Comparison of ENCODE assay signal across 2 cellular contexts in genomic region chr20:54217762-54218161, GRCh38.
TF ChIP-seq lines count a peak whose summit lies in the region.

No MANE protein-coding gene starts in this region.

TF ChIP-seq in GM23338, 12 proteins besides CTCF, POLR2A, EP300 and RAD21:
- TF ChIP-seq CREB1 (CRISPR knock-in tag; IDR thresholded peaks at IDR 0.05; ENCODE audit: low read depth) (no peak), EZH2phosphoT487 (IDR thresholded peaks at IDR 0.05; ENCODE audit: unreplicated experiment) (no peak), ZNF462 (CRISPR knock-in tag; IDR thresholded peaks at IDR 0.05) (no peak), STAT1 (IDR thresholded peaks at IDR 0.05; ENCODE audit: unreplicated experiment) (no peak)

TF ChIP-seq in K562, 482 proteins besides CTCF, POLR2A, EP300 and RAD21:
- TF ChIP-seq ZNF717 (CRISPR knock-in tag; IDR thresholded peaks at IDR 0.05) (no peak), CBFA2T3 (IDR thresholded peaks at IDR 0.05) (peak; percentile 39)
- TF ChIP-seq, protein P1, sequence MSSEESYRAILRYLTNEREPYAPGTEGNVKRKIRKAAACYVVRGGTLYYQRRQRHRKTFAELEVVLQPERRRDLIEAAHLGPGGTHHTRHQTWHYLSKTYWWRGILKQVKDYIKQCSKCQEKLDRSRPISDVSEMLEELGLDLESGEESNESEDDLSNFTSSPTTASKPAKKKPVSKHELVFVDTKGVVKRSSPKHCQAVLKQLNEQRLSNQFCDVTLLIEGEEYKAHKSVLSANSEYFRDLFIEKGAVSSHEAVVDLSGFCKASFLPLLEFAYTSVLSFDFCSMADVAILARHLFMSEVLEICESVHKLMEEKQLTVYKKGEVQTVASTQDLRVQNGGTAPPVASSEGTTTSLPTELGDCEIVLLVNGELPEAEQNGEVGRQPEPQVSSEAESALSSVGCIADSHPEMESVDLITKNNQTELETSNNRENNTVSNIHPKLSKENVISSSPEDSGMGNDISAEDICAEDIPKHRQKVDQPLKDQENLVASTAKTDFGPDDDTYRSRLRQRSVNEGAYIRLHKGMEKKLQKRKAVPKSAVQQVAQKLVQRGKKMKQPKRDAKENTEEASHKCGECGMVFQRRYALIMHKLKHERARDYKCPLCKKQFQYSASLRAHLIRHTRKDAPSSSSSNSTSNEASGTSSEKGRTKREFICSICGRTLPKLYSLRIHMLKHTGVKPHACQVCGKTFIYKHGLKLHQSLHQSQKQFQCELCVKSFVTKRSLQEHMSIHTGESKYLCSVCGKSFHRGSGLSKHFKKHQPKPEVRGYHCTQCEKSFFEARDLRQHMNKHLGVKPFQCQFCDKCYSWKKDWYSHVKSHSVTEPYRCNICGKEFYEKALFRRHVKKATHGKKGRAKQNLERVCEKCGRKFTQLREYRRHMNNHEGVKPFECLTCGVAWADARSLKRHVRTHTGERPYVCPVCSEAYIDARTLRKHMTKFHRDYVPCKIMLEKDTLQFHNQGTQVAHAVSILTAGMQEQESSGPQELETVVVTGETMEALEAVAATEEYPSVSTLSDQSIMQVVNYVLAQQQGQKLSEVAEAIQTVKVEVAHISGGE (CRISPR knock-in tag; IDR thresholded peaks at IDR 0.05) = peak in 1 of 3 experiments; percentile 53; a peak in 1 of 6 replicates
TF ChIP-seq in K562: peak in this region for 2.
